ENCODE assay signal across 15 cellular contexts in genomic region chr6:105917038-105917695, GRCh38.
"Had no signal": no experiment of that assay in that cellular context is flagged by ENCODE, and none has a peak within 500 bp of the region (broad histone marks: within the 10 kb centered on the region; RNA-seq: fewer than 3 reads in every experiment).

No MANE protein-coding gene starts in this region.

- H3K27ac Mint-ChIP-seq: activated naive CD4-positive, alpha-beta T cell treated with anti-CD3 and anti-CD28 coated beads, Interleukin-2, amount 50 U/mL, for 24 hours; brain; memory B cell; nephron progenitor cell; stimulated activated naive B cell treated with anti-CD40 and anti-IgM and Interleukin-4, amounts not matched to agents 10 μg/mL and 1 μg/mL and 100 μg/mL, for 72 hours had no signal

- H3K36me3 Mint-ChIP-seq: activated naive CD4-positive, alpha-beta T cell treated with anti-CD3 and anti-CD28 coated beads, Interleukin-2, amount 50 U/mL, for 24 hours; brain; memory B cell; stimulated activated naive B cell treated with anti-CD40 and anti-IgM and Interleukin-4, amounts not matched to agents 10 μg/mL and 1 μg/mL and 100 μg/mL, for 72 hours had no signal

- ATAC-seq: stimulated activated naive B cell treated with anti-CD40 and anti-IgM and Interleukin-4, amounts not matched to agents 10 μg/mL and 1 μg/mL and 100 μg/mL, for 72 hours; upper lobe of right lung had no signal

- H3K27me3 ChIP-seq: sigmoid colon, upper lobe of right lung had no signal

- H3K27me3 Mint-ChIP-seq: activated naive CD4-positive, alpha-beta T cell treated with anti-CD3 and anti-CD28 coated beads, Interleukin-2, amount 50 U/mL, for 24 hours had no signal

- H3K36me3 ChIP-seq: sigmoid colon, upper lobe of right lung had no signal

- DNase-seq: activated CD4-positive, alpha-beta T cell treated with anti-CD3 and anti-CD28 coated beads for 1 hour; activated gamma-delta T cell treated with Interleukin-2 at 50 U/mL for 16 hours; activated T-cell treated with anti-CD3 and anti-CD28 coated beads, Interleukin-2, amount 50 U/mL, for 1 hour; dermis blood vessel endothelial cell; effector memory CD4-positive, alpha-beta T cell; nephron progenitor cell; sigmoid colon; stimulated activated CD4-positive, alpha-beta T cell treated with anti-CD3 and anti-CD28 coated beads, Interleukin-2, amount 100 ng/mL, for 48 hours; stimulated activated CD8-positive, alpha-beta memory T cell treated with anti-CD3 and anti-CD28 coated beads, Interleukin-4, amount 100 ng/mL, for 48 hours; stimulated activated naive B cell treated with anti-CD40 and anti-IgM and Interleukin-4, amounts not matched to agents 10 μg/mL and 1 μg/mL and 100 μg/mL, for 72 hours; T-helper 9 cell; upper lobe of right lung had no signal

- H3K4me1 ChIP-seq: sigmoid colon, upper lobe of right lung had no signal

- H3K4me3 Mint-ChIP-seq: activated naive CD4-positive, alpha-beta T cell treated with anti-CD3 and anti-CD28 coated beads, Interleukin-2, amount 50 U/mL, for 24 hours; brain; memory B cell; nephron progenitor cell; stimulated activated naive B cell treated with anti-CD40 and anti-IgM and Interleukin-4, amounts not matched to agents 10 μg/mL and 1 μg/mL and 100 μg/mL, for 72 hours had no signal

- H3K9me3 ChIP-seq: sigmoid colon, upper lobe of right lung had no signal

- H3K27ac ChIP-seq: sigmoid colon, upper lobe of right lung had no signal

- H3K9me3 Mint-ChIP-seq: activated naive CD4-positive, alpha-beta T cell treated with anti-CD3 and anti-CD28 coated beads, Interleukin-2, amount 50 U/mL, for 24 hours; brain; memory B cell; stimulated activated naive B cell treated with anti-CD40 and anti-IgM and Interleukin-4, amounts not matched to agents 10 μg/mL and 1 μg/mL and 100 μg/mL, for 72 hours had no signal

- H3K4me1 Mint-ChIP-seq: activated naive CD4-positive, alpha-beta T cell treated with anti-CD3 and anti-CD28 coated beads, Interleukin-2, amount 50 U/mL, for 24 hours; brain; memory B cell; nephron progenitor cell; stimulated activated naive B cell treated with anti-CD40 and anti-IgM and Interleukin-4, amounts not matched to agents 10 μg/mL and 1 μg/mL and 100 μg/mL, for 72 hours had no signal

- H3K4me3 ChIP-seq: sigmoid colon, upper lobe of right lung had no signal
